28 cellular contexts compared by ENCODE assay signal in the genomic region with DNA sequence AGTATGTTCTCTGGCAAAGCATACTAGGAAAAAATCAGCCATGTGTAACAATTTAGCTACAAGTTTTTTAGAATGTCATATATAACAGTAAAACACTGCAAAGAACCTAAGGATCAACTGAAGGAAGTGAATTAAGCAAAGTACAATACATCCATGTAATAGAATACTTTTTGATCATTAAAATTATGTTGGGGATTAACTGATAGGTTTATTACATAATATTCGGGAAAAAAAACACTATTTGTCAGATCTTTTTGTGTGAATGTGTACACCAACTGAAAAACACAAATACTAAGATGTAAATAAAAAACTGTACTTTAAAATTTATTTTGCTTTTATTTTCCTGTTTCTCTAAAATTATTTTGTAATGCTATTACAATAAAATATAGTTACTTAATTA.
"Had no signal": no experiment of that assay in that cellular context is flagged by ENCODE, and none has a peak within 500 bp of the region (broad histone marks: within the 10 kb centered on the region; RNA-seq: fewer than 3 reads in every experiment).

No MANE protein-coding gene starts in this region.

- H3K4me1 ChIP-seq: neural progenitor cell, pancreas, parathyroid adenoma, prostate gland, psoas muscle, right atrium auricular region, right lobe of liver, sigmoid colon, spleen had no signal

- H3K9ac ChIP-seq: neural progenitor cell, parathyroid adenoma had no signal

- H3K4me2 ChIP-seq: neural progenitor cell, smooth muscle cell had no signal

- H3K9me3 ChIP-seq: neutrophil, ovary, pancreas, prostate gland, psoas muscle, right atrium auricular region, right lobe of liver, sigmoid colon, spleen had no signal

- ATAC-seq: naive thymus-derived CD8-positive, alpha-beta T cell; natural killer cell; natural killer cell treated with Interleukin-12 subunit alpha and Interleukin-12 subunit beta and Interleukin-15 and Interleukin-18, amount 100 ng/mL, for 72 hours; pancreas; psoas muscle; right cardiac atrium; right lobe of liver; sciatic nerve had no signal

- H3K27ac ChIP-seq: neural progenitor cell, neutrophil, ovary, pancreas, parathyroid adenoma, prostate gland, psoas muscle, right atrium auricular region, right lobe of liver, sigmoid colon, skin epidermis, spleen had no signal

- H3K27me3 ChIP-seq: neural progenitor cell, neutrophil, ovary, right atrium auricular region, right lobe of liver, sigmoid colon had no signal

- H3K36me3 ChIP-seq: neural progenitor cell, neutrophil, ovary, pancreas, prostate gland, right atrium auricular region, right lobe of liver, sigmoid colon, spleen had no signal

- DNase-seq: naive thymus-derived CD8-positive, alpha-beta T cell; natural killer cell; nephron progenitor cell; nucleus accumbens; occipital lobe; ovary; pancreas; posterior cingulate gyrus; psoas muscle; retina; right cardiac atrium; right lobe of liver; sigmoid colon; small intestine; spleen; stimulated activated CD4-positive, alpha-beta T cell treated with anti-CD3 and anti-CD28 coated beads, Interleukin-12 subunit alpha, Interleukin-12 subunit beta, amount 100 ng/mL, for 4 hours; stimulated activated CD4-positive, alpha-beta T cell treated with anti-CD3 and anti-CD28 coated beads, Interleukin-15, amount 100 ng/mL, for 24 hours; stimulated activated CD4-positive, alpha-beta T cell treated with anti-CD3 and anti-CD28 coated beads, Interleukin-1b, Interleukin-23, amount 100 ng/mL, for 48 hours; stimulated activated CD4-positive, alpha-beta T cell treated with anti-CD3 and anti-CD28 coated beads, Interleukin-2, amount 100 ng/mL, for 24 hours had no signal

- H2AFZ ChIP-seq: neural progenitor cell, parathyroid adenoma had no signal

- FAIRE-seq: pancreas, small intestine had no signal

- H3K4me3 ChIP-seq: neural progenitor cell, ovary, pancreas, prostate gland, psoas muscle, right atrium auricular region, right lobe of liver, sigmoid colon, skin epidermis, smooth muscle cell, spleen had no signal

- H3K79me2 ChIP-seq: parathyroid adenoma had no signal
